Comparison of ENCODE assay signal across 16 cellular contexts in the genomic region with DNA sequence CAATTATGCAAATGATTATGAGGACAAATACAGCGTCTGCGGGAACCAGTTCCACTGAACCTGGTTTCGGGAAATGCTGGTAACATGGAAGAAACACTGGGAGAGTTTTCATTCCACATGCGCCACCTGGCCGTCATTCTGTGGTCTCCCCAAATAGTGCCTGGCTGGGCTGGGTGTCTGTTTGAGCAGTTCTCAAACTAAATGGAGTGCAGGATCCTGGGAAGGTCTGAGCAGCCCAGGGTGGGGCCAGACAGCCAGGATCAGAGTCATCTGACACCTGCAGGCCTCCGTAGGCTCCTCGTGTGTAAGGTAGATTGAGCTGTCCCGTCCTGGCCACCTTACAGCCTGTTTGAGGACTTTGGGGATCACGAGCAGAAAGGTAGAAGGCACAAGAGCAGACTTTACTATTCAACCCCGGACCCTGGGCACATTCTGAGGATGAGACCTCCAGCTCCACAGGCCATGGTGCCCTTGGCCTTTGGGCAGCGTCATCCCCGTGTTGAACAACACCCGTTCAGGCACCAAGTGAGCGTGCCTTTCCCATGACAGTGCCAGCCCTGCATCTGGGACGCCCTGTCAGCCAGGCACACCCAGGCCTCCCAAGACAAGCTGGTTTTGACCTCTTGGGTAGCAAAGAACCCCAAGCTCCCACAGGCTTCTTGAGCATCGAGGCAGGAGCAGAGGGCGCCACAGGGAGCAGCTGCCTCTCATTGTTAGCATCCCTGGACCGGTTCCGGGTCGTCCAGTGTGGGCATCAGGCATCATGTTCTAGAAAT.
DNase-seq lines count a peak whose midpoint lies in the region; ATAC-seq and TF ChIP-seq lines count a peak whose summit lies in the region.
"Had no signal": no experiment of that assay in that cellular context is flagged by ENCODE, and none has a peak within 500 bp of the region (broad histone marks: within the 10 kb centered on the region; RNA-seq: fewer than 3 reads in every experiment).

No MANE protein-coding gene starts in this region.

- peaks cover 6% of the 10 kb centered on the region; the same call in 1 of the 2 replicates for H3K79me2 ChIP-seq in DOHH2 (ENCODE audit: control insufficient read depth, low read length)
- no peaks in the 10 kb centered on the region for H3K79me2 ChIP-seq in trophoblast cell (ENCODE audit: control insufficient read depth, insufficient read depth, low read length, poor library complexity)

- H2AK5ac ChIP-seq in trophoblast cell (ENCODE audit: low read length), result no peak overlapping the region

- DNase-seq in LNCaP clone FGC (ENCODE audit: low read depth) (peak; percentile 49), epithelial cell of esophagus (ENCODE audit: low read depth) (peak; percentile 37), trophoblast cell (peak; percentile 84 to 88), germinal center (ENCODE audit: low spot score) (no peak)
- DNase-seq in activated effector memory CD4-positive, alpha-beta T cell treated with Interleukin-2 at 50 U/mL for 16 hours, result no peak
- DNase-seq: activated B cell treated with CpG ODN at 0.5 μM for 24 hours; activated naive CD4-positive, alpha-beta T cell; DMS53; effector CD4-positive, alpha-beta T cell; NCI-H1694 treated with DMSO at 0.1 percent for 48 hours; NCI-H82; right cardiac atrium; T-cell had no signal

- WGBS in trophoblast cell (ENCODE audit: extremely low coverage, insufficient coverage, insufficient read length), result no CpG with 5 or more reads among the region's 20 CpGs

- no peak overlapping the region for H2AFZ ChIP-seq in trophoblast cell (ENCODE audit: insufficient read depth, low read length, poor library complexity)

- H3K9ac ChIP-seq in trophoblast cell (ENCODE audit: low read length), result no peak overlapping the region

- H3K9me2 ChIP-seq in DOHH2 (replicated peaks; ENCODE audit: control insufficient read depth, low read length), result no peaks in the 10 kb centered on the region

- H3K14ac ChIP-seq in trophoblast cell (ENCODE audit: low read length), result no peak overlapping the region

- peaks cover 10% of the 10 kb centered on the region for H3F3A ChIP-seq in DOHH2 (ENCODE audit: control insufficient read depth, insufficient read depth)

- H2BK5ac ChIP-seq in trophoblast cell (ENCODE audit: low read depth, low read length, poor library complexity), result no peak overlapping the region

- H3K27ac ChIP-seq in DOHH2 (ENCODE audit: low read depth, low read length), result no peak overlapping the region
- no peak overlapping the region for H3K27ac ChIP-seq in trophoblast cell (ENCODE audit: low read depth, low read length)

- H3K36me3 ChIP-seq in DOHH2 (ENCODE audit: control insufficient read depth, low read length) (peaks cover 5% of the 10 kb centered on the region), trophoblast cell (ENCODE audit: control insufficient read depth in 1 of 2, insufficient read depth in 2 of 2, low read length in 2 of 2) (no peaks in the 10 kb centered on the region)

- no peak overlapping the region for H2BK12ac ChIP-seq in trophoblast cell (ENCODE audit: low read length)

- H4K91ac ChIP-seq in trophoblast cell (ENCODE audit: low read depth, low read length), result no peak overlapping the region

- H3K27me3 ChIP-seq in DOHH2 (ENCODE audit: control insufficient read depth, low read length), result no peaks in the 10 kb centered on the region
- H3K27me3 ChIP-seq in trophoblast cell (ENCODE audit: insufficient read depth, low read length), result no peaks in the 10 kb centered on the region

- H3K18ac ChIP-seq in trophoblast cell (ENCODE audit: low read length), result no peak overlapping the region

- H4K12ac ChIP-seq in trophoblast cell (ENCODE audit: low read depth, low read length), result no peak overlapping the region

- no peak overlapping the region for H3K4me3 ChIP-seq in DOHH2 (ENCODE audit: low read length)
- no peak overlapping the region for H3K4me3 ChIP-seq in LNCaP clone FGC (ENCODE audit: low read depth, low read length)
- no peak overlapping the region for H3K4me3 ChIP-seq in epithelial cell of esophagus (ENCODE audit: low read length)
- no peak overlapping the region for H3K4me3 ChIP-seq in trophoblast cell (ENCODE audit: low read depth, low read length)

- ATAC-seq in GM19035 (IDR thresholded peaks at IDR 0.05; ENCODE audit: unreplicated experiment), result no peak
- ATAC-seq in GM18520 (IDR thresholded peaks at IDR 0.05; ENCODE audit: unreplicated experiment), result no peak

- H4K20me1 ChIP-seq in DOHH2 (ENCODE audit: control insufficient read depth, insufficient read depth, low read depth, low read length), result peaks cover 3% of the 10 kb centered on the region

- no peak overlapping the region for H2BK120ac ChIP-seq in trophoblast cell (ENCODE audit: insufficient read depth, low read length, poor library complexity)

- no peak overlapping the region for H4K8ac ChIP-seq in trophoblast cell (ENCODE audit: low read depth, low read length)

- H3K4me2 ChIP-seq in DOHH2 (ENCODE audit: low read length), result 0 out of 2 replicates have a peak overlapping the region, but pooled peaks have one; percentile 24
- no peak overlapping the region for H3K4me2 ChIP-seq in trophoblast cell (ENCODE audit: low read length)

- peaks cover 57% of the 10 kb centered on the region for H3K4me1 ChIP-seq in DOHH2 (ENCODE audit: control insufficient read depth, low read length)
- peaks cover 8 to 10% of the 10 kb centered on the region in 2 experiments for H3K4me1 ChIP-seq in trophoblast cell (ENCODE audit: control insufficient read depth in 1 of 2, insufficient read depth in 2 of 2, low read length in 2 of 2)

- H3K9me3 ChIP-seq in DOHH2 (ENCODE audit: control insufficient read depth, insufficient read depth, low read length) (no peaks in the 10 kb centered on the region), trophoblast cell (ENCODE audit: insufficient read depth, low read depth, low read length) (no peaks in the 10 kb centered on the region)

- no peak overlapping the region for H3K23ac ChIP-seq in trophoblast cell (ENCODE audit: low read length)

- no peak overlapping the region for H3K4ac ChIP-seq in trophoblast cell (ENCODE audit: low read depth, low read length)

- H3K79me1 ChIP-seq in trophoblast cell (ENCODE audit: low read length), result no peaks in the 10 kb centered on the region

- TF ChIP-seq CTCF in DOHH2 (IDR thresholded peaks at IDR 0.05; ENCODE audit: low read depth, low read length, poor library complexity, severe bottlenecking) (no peak), LNCaP clone FGC (IDR thresholded peaks at IDR 0.05; ENCODE audit: control insufficient read depth, extremely low read depth, insufficient read depth) (peak; percentile 41), epithelial cell of esophagus (IDR thresholded peaks at IDR 0.05; ENCODE audit: insufficient read depth, low read depth, low read length, missing control alignments) (peak; percentile 14)

Comparison
In these comparisons a context has a peak if more than half of its experiments do, and no peak if none do; other contexts are left out.
1. DNase-seq: peak in LNCaP clone FGC (single experiment), epithelial cell of esophagus (single experiment) and trophoblast cell (2 of 2); none in activated effector memory CD4-positive, alpha-beta T cell treated with Interleukin-2 at 50 U/mL for 16 hours (single experiment) and germinal center (single experiment).